ENCODE assay signal across 9 cellular contexts in the genomic region with DNA sequence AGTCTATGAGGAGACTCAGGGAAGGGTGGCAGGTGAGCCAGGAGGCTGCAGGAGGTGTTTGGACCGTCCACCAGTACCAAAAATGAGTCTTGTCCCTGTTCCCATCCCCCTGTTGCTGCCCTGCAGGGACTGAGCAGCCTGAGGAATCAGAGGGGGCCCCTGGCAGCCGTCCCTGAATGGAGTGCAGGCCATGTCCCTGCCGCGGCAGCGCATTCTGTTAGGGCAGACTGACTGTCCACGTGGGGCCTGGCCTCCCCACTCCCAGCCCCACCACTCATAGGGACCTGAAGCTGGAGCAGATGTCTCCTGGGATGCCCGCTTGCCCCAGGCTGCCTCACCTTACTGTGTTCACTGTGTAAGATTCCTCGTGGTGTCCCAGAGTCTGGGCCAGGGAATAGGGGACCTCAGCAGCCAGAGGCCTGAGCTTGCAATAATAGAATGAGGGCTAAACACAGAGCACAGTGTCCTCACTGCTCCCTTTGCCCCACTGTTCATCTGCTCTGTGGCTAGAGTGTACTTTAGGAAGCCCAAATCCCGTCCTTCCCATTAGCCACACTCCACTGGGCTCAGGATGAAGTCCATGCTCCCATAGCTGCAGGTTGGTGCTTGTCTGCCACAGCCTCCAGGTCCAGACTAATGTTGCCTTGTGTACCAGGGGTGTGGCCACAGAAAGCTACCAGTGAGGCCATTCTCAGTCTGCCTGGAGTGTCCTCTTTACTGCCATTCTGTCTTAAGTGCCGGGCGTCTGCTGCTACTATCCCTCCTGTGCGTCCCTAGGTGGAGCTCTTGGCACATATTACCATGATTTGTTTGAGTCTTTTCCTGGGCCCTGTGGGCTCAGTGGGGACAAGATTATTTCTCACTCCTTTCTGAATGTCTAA.
DNase-seq lines count a peak whose midpoint lies in the region; ATAC-seq, FAIRE-seq and TF ChIP-seq lines count a peak whose summit lies in the region.
"Had no signal": no experiment of that assay in that cellular context is flagged by ENCODE, and none has a peak within 500 bp of the region (broad histone marks: within the 10 kb centered on the region; RNA-seq: fewer than 3 reads in every experiment).

No MANE protein-coding gene starts in this region.

- H3K9me3 ChIP-seq in OCI-LY7 (ENCODE audit: low read length), result no peaks in the 10 kb centered on the region

- H3K36me3 ChIP-seq in OCI-LY7 (ENCODE audit: insufficient read depth, low read length), result no peaks in the 10 kb centered on the region

- no peak overlapping the region for H3K27ac Mint-ChIP-seq in effector memory CD8-positive, alpha-beta T cell
- H3K27ac Mint-ChIP-seq: B cell had no signal

- peak; percentile 21 for DNase-seq in NK-92 treated with Interleukin-12 subunit alpha and Interleukin-12 subunit beta, amount 100 ng/mL, for 24 hours (lab: John Stamatoyannopoulos, UW)
- DNase-seq in NK-92 (lab: John Stamatoyannopoulos, UW; ENCODE audit: unreplicated experiment), result no peak
- DNase-seq in LoVo (ENCODE audit: low spot score), result peak; percentile 26
- peak; percentile 45 for DNase-seq in OCI-LY7 (ENCODE audit: low spot score)
- DNase-seq in effector memory CD8-positive, alpha-beta T cell, result peak in 2 of 3 experiments; percentile 19
- peak; percentile 53 for DNase-seq in midbrain (lab: John Stamatoyannopoulos, UW)
- no peak for DNase-seq in GM12891 (ENCODE audit: insufficient read length, low spot score)
- no peak for DNase-seq in effector CD4-positive, alpha-beta T cell

- H3K4me1 ChIP-seq in OCI-LY7 (ENCODE audit: insufficient read depth, low read length, poor library complexity, severe bottlenecking), result no peaks in the 10 kb centered on the region

- no peaks in the 10 kb centered on the region for H3K27me3 Mint-ChIP-seq in effector memory CD8-positive, alpha-beta T cell
- H3K27me3 Mint-ChIP-seq: B cell had no signal

- BruUV-seq in OCI-LY7 (replicated peaks; lab: Mats Ljungman, UMichigan), result no TSS peak

- intact Hi-C loops in OCI-LY7 (cut with micrococcal nuclease; ENCODE audit: unreplicated experiment), result loop anchor here (5.0 kb wide), 1 partner anchor 397 kb away; no protein-coding TSS in a partner anchor

- H2AFZ ChIP-seq in OCI-LY7 (ENCODE audit: low read length), result no peak overlapping the region

- no peaks in the 10 kb centered on the region for H3K36me3 Mint-ChIP-seq in effector memory CD8-positive, alpha-beta T cell (ENCODE audit: insufficient read depth)

- H3K9me2 ChIP-seq in OCI-LY7 (ENCODE audit: insufficient read depth, low read length), result no peaks in the 10 kb centered on the region

- POLR2A ChIA-PET in OCI-LY7 (lab: Charles Lee), result no interaction called here

- peak; percentile 33 for ATAC-seq in effector memory CD8-positive, alpha-beta T cell (replicated peaks)

- no peaks in the 10 kb centered on the region for H4K20me1 ChIP-seq in OCI-LY7 (ENCODE audit: insufficient read depth, low read length)

- no peak for FAIRE-seq in GM12891 (lab: Jason Lieb, UNC)

- H3K4me2 ChIP-seq in OCI-LY7 (ENCODE audit: low read length), result no peak overlapping the region

- H3K4me1 Mint-ChIP-seq in effector memory CD8-positive, alpha-beta T cell (ENCODE audit: low read depth in 2 of 2), result peaks cover 0 to 1% of the 10 kb centered on the region in 2 donors

- H3K79me2 ChIP-seq in OCI-LY7 (ENCODE audit: insufficient read depth, low read depth, low read length), result no peaks in the 10 kb centered on the region

- H3K4me3 Mint-ChIP-seq in effector memory CD8-positive, alpha-beta T cell, result no peak overlapping the region
- H3K4me3 Mint-ChIP-seq: B cell had no signal

- TF ChIP-seq CTCF in OCI-LY7 (conservative IDR thresholded peaks at IDR 0.05; ENCODE audit: low read length), result peak; percentile 77

- no peak overlapping the region for H3K4me3 ChIP-seq in OCI-LY7 (ENCODE audit: low read depth, low read length, poor library complexity, severe bottlenecking)

- no peaks in the 10 kb centered on the region for H3K9me3 Mint-ChIP-seq in effector memory CD8-positive, alpha-beta T cell

- no peak for TF ChIP-seq POLR2A in GM12891 (IDR thresholded peaks at IDR 0.05; ENCODE audit: low read depth, low read length)

- H3K27ac ChIP-seq in OCI-LY7 (ENCODE audit: low read depth, low read length, poor library complexity, severe bottlenecking), result no peak overlapping the region

- CTCF ChIA-PET in OCI-LY7 (lab: Charles Lee; ENCODE audit: unreplicated experiment), result no interaction called here

TF ChIP-seq in GM12891, 5 proteins besides CTCF, POLR2A, EP300 and RAD21:
- no peak for TF ChIP-seq TAF1 (IDR thresholded peaks at IDR 0.05; ENCODE audit: low read depth, low read length)
- TF ChIP-seq POLR2AphosphoS5 (IDR thresholded peaks at IDR 0.05; ENCODE audit: low read depth, low read length), result no peak
- no peak for TF ChIP-seq SPI1 (IDR thresholded peaks at IDR 0.05; ENCODE audit: low read depth, low read length)
- TF ChIP-seq POU2F2 (IDR thresholded peaks at IDR 0.05; ENCODE audit: low read depth, low read length), result no peak
- TF ChIP-seq PAX5 (IDR thresholded peaks at IDR 0.05; ENCODE audit: insufficient read depth, low read length, severe bottlenecking), result no peak

Comparison
In these comparisons a context has a peak if more than half of its experiments do, and no peak if none do; other contexts are left out.
1. DNase-seq: peak in NK-92 treated with Interleukin-12 subunit alpha and Interleukin-12 subunit beta, amount 100 ng/mL, for 24 hours (single experiment), LoVo (single experiment), OCI-LY7 (single experiment), effector memory CD8-positive, alpha-beta T cell (2 of 3) and midbrain (single experiment); none in NK-92 (single experiment), GM12891 (single experiment) and effector CD4-positive, alpha-beta T cell (single experiment).